20 cellular contexts compared by ENCODE assay signal in genomic region chr1:70790232-70790923, GRCh38.
"Had no signal": no experiment of that assay in that cellular context is flagged by ENCODE, and none has a peak within 500 bp of the region (broad histone marks: within the 10 kb centered on the region; RNA-seq: fewer than 3 reads in every experiment).

No MANE protein-coding gene starts in this region.

- H3K36me3 Mint-ChIP-seq: brain, naive B cell, WTC11 had no signal

- H3K9me3 ChIP-seq: lower lobe of right lung, ovary, prostate gland, thyroid gland had no signal

- H3K9me3 Mint-ChIP-seq: activated T-helper 1 cell treated with anti-CD3 and anti-CD28 coated beads, Interleukin-12 subunit alpha, Interleukin-12 subunit beta, Interleukin-2, Interleukin-4 antibody, amounts not matched to agents 30 ng/mL and 10 ng/mL and 1 ng/mL, durations not matched to agents 14 hours and 24 hours and 36 hours; dendritic cell treated with granulocyte-macrophage colony-stimulating factor and Interleukin-4, amounts not matched to agents 40 ng/mL and 50 ng/mL, for 4 days; WTC11 had no signal

- H3K4me3 ChIP-seq: lower lobe of right lung, ovary, prostate gland, thyroid gland had no signal

- ATAC-seq: lower lobe of right lung, WTC11 had no signal

- H3K4me3 Mint-ChIP-seq: activated T-helper 1 cell treated with anti-CD3 and anti-CD28 coated beads, Interleukin-12 subunit alpha, Interleukin-12 subunit beta, Interleukin-2, Interleukin-4 antibody, amounts not matched to agents 30 ng/mL and 10 ng/mL and 1 ng/mL, durations not matched to agents 14 hours and 24 hours and 36 hours; brain; dendritic cell treated with granulocyte-macrophage colony-stimulating factor and Interleukin-4, amounts not matched to agents 40 ng/mL and 50 ng/mL, for 4 days; WTC11 had no signal

- H3K27ac Mint-ChIP-seq: activated T-helper 1 cell treated with anti-CD3 and anti-CD28 coated beads, Interleukin-12 subunit alpha, Interleukin-12 subunit beta, Interleukin-2, Interleukin-4 antibody, amounts not matched to agents 30 ng/mL and 10 ng/mL and 1 ng/mL, durations not matched to agents 14 hours and 24 hours and 36 hours; brain; dendritic cell treated with granulocyte-macrophage colony-stimulating factor and Interleukin-4, amounts not matched to agents 40 ng/mL and 50 ng/mL, for 4 days; naive B cell; WTC11 had no signal

- FAIRE-seq: kidney had no signal

- H3K27me3 Mint-ChIP-seq: dendritic cell treated with granulocyte-macrophage colony-stimulating factor and Interleukin-4, amounts not matched to agents 40 ng/mL and 50 ng/mL, for 4 days; naive B cell had no signal

- H3K27ac ChIP-seq: lower lobe of right lung, ovary, prostate gland, thyroid gland had no signal

- H3K36me3 ChIP-seq: lower lobe of right lung, ovary, prostate gland, thyroid gland had no signal

- DNase-seq: activated gamma-delta T cell; activated naive CD4-positive, alpha-beta T cell treated with anti-CD3 and anti-CD28 coated beads, Interleukin-2, amount 50 U/mL, for 16 hours; activated T-cell treated with anti-CD3 and anti-CD28 coated beads for 4 hours; aorta; effector CD4-positive, alpha-beta T cell; erythroblast; foreskin fibroblast; kidney; lower lobe of right lung; naive B cell; ovary; stimulated activated CD4-positive, alpha-beta T cell treated with anti-CD3 and anti-CD28 coated beads, Interleukin-2, amount 100 ng/mL, for 48 hours; stimulated activated naive CD4-positive, alpha-beta T cell treated with Interleukin-2 at 50 U/mL for 16 hours; substantia nigra; thyroid gland had no signal

- H3K27me3 ChIP-seq: ovary, thyroid gland had no signal

- H3K4me1 ChIP-seq: lower lobe of right lung, prostate gland, thyroid gland had no signal

- H3K4me1 Mint-ChIP-seq: brain, naive B cell, WTC11 had no signal
